ENCODE assay signal across 2 cellular contexts in genomic region chr10:22230331-22230833, GRCh38.
TF ChIP-seq lines count a peak whose summit lies in the region.

No MANE protein-coding gene starts in this region.

TF ChIP-seq in IMR-90, 13 proteins besides CTCF, POLR2A, EP300 and RAD21:
- no peak for TF ChIP-seq RFX5 (IDR thresholded peaks at IDR 0.05; ENCODE audit: low read depth, low read length)
- TF ChIP-seq CEBPB (IDR thresholded peaks at IDR 0.05; ENCODE audit: low read depth, low read length), result no peak
- TF ChIP-seq MAZ (IDR thresholded peaks at IDR 0.05; ENCODE audit: borderline replicate concordance, low read depth, low read length), result no peak
- no peak for TF ChIP-seq CHD1 (IDR thresholded peaks at IDR 0.05; ENCODE audit: low read depth, low read length)
- TF ChIP-seq FOS (IDR thresholded peaks at IDR 0.05; ENCODE audit: low read depth, low read length), result no peak
- no peak for TF ChIP-seq MXI1 (IDR thresholded peaks at IDR 0.05; ENCODE audit: borderline replicate concordance, low read depth, low read length)
- no peak for TF ChIP-seq ELK1 (IDR thresholded peaks at IDR 0.05; ENCODE audit: borderline replicate concordance, low read depth, low read length)
- no peak for TF ChIP-seq MAFK (IDR thresholded peaks at IDR 0.05; ENCODE audit: low read depth, low read length)
- no peak for TF ChIP-seq BHLHE40 (IDR thresholded peaks at IDR 0.05; ENCODE audit: low read depth, low read length)
- no peak for TF ChIP-seq NFE2L2 (IDR thresholded peaks at IDR 0.05; ENCODE audit: low read depth, low read length)

TF ChIP-seq in GM12878, 131 proteins besides CTCF, POLR2A, EP300 and RAD21:
- TF ChIP-seq SIX5 (IDR thresholded peaks at IDR 0.05; ENCODE audit: low read depth, low read length, severe bottlenecking), result no peak
- 0 out of 2 replicates have a peak, but pooled peaks have one; percentile 34 for TF ChIP-seq CREB1 (IDR thresholded peaks at IDR 0.05; ENCODE audit: low read depth)
- no peak for TF ChIP-seq CBFB (IDR thresholded peaks at IDR 0.05; ENCODE audit: low read depth)
- TF ChIP-seq MYB (IDR thresholded peaks at IDR 0.05; ENCODE audit: borderline replicate concordance, low read depth, low read length), result no peak
- TF ChIP-seq NR2C1 (IDR thresholded peaks at IDR 0.05), result no peak
